Comparison of ENCODE assay signal across 21 cellular contexts in the genomic region with DNA sequence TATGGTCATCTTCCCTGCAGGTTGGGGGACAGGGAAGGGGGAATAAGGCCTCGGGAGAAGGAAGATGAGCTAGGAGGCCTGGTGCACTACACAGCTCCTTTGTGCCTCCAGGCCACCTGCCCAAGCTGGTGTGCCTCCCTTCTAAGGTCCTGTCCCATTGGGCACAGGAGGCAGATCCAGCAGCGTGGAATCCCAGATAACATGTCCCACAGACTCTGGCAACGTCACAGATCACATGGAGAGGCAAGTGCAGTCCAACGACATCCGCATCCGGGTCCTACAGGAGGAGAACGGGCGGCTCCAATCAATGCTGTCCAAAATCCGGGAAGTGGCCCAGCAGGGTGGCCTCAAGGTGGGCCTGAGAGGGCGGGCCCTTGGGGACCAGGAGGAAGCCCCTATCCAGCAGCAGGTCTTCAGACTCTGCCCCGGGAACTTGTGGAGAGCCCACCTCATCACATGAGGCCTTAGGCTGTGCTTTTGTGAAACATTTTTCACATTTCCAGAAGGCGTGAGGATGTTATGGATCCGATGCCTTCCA. TPM values are rescaled to one million over a fixed set of nuclear protein-coding genes. Genes with fewer than 3 reads are reported as not detected.
A peak's percentile ranks its signal among the peaks of the same experiment; 100 is the strongest.
DNase-seq lines count a peak whose midpoint lies in the region; ATAC-seq, FAIRE-seq and TF ChIP-seq lines count a peak whose summit lies in the region.
"Had no signal": no experiment of that assay in that cellular context is flagged by ENCODE, and none has a peak within 500 bp of the region (broad histone marks: within the 10 kb centered on the region; RNA-seq: fewer than 3 reads in every experiment).

No MANE protein-coding gene starts in this region.

- H3K9me3 Mint-ChIP-seq in H9: no peaks in the 10 kb centered on the region
- no peaks in the 10 kb centered on the region for H3K9me3 Mint-ChIP-seq in neural crest cell
- H3K9me3 Mint-ChIP-seq: CD14-positive monocyte; CD4-positive, alpha-beta memory T cell had no signal

- H3K4me2 ChIP-seq in H9 (ENCODE audit: insufficient read depth, insufficient read length, low read length) (no peak overlapping the region), H1 (ENCODE audit: insufficient read depth in 1 of 2, low read depth in 2 of 2, low read length in 2 of 2) (no peak overlapping the region)
- H3K4me2 ChIP-seq: A549, BLaER1 had no signal

- no peak overlapping the region for H3K18ac ChIP-seq in H9 (ENCODE audit: insufficient read length, low read depth, low read length)
- no peak overlapping the region for H3K18ac ChIP-seq in H1 (ENCODE audit: extremely low read depth, low read length)

- H2BK15ac ChIP-seq in H9 (ENCODE audit: low read depth, low read length): no peak overlapping the region
- H2BK15ac ChIP-seq in H1 (ENCODE audit: low read length): no peak overlapping the region

- H4K5ac ChIP-seq in H9 (ENCODE audit: insufficient read length, low read depth, low read length) (no peak overlapping the region), H1 (ENCODE audit: insufficient read length, low read depth, low read length) (no peak overlapping the region)

- no peaks in the 10 kb centered on the region; the same call in none of the 2 replicates for H3K27me3 Mint-ChIP-seq in H9 (ENCODE audit: low read depth)
- H3K27me3 Mint-ChIP-seq in neural crest cell (ENCODE audit: low read depth): no peaks in the 10 kb centered on the region
- H3K27me3 Mint-ChIP-seq: CD4-positive, alpha-beta memory T cell had no signal

- H3K23me2 ChIP-seq in H9 (ENCODE audit: insufficient read length, low read depth, low read length, poor library complexity, severe bottlenecking) (no peaks in the 10 kb centered on the region), H1 (ENCODE audit: low read depth, low read length) (no peaks in the 10 kb centered on the region)

- no peak overlapping the region for H3T11ph ChIP-seq in H9 (ENCODE audit: low read length)

- TF ChIP-seq CTCF in BE2C (IDR thresholded peaks at IDR 0.05; ENCODE audit: low read depth, low read length): no peak
- no peak for TF ChIP-seq CTCF in H9 (conservative IDR thresholded peaks at IDR 0.05)
- TF ChIP-seq CTCF in H1 (IDR thresholded peaks at IDR 0.05; ENCODE audit: control extremely low read depth in 1 of 3, insufficient read depth in 1 of 3, low read depth in 1 of 3, low read length in 3 of 3): no peak
- no peak for TF ChIP-seq CTCF in neural crest cell (conservative IDR thresholded peaks at IDR 0.05)
- no peak for TF ChIP-seq CTCF in omental fat pad (IDR thresholded peaks at IDR 0.05)

- H3K36me3 ChIP-seq in BE2C (no peaks in the 10 kb centered on the region), H1 (ENCODE audit: control insufficient read depth in 2 of 4, insufficient read depth in 4 of 4, low read length in 3 of 4) (peaks cover 0 to 7% (median 2%) of the 10 kb centered on the region in 4 experiments; a peak in 3 of 8 replicates)

- H3K9ac ChIP-seq in H9 (ENCODE audit: extremely low read depth, insufficient read length, low read length) (no peak overlapping the region), H1 (replicated peaks in 1 of 4; ENCODE audit: extremely low read depth in 1 of 4, low read depth in 3 of 4, low read length in 3 of 4) (no peak overlapping the region; a peak in 1 of 7 replicates)
- H3K9ac ChIP-seq: BLaER1 had no signal

- no peak for TF ChIP-seq RAD21 in H1 (IDR thresholded peaks at IDR 0.05 in 1 of 2, conservative IDR thresholded peaks at IDR 0.05 in 1 of 2; ENCODE audit: low read depth in 2 of 2, low read length in 2 of 2)

- H3K9me3 ChIP-seq in BE2C (no peaks in the 10 kb centered on the region), H9 (ENCODE audit: control insufficient read depth, low read depth, low read length) (no peaks in the 10 kb centered on the region), H1 (ENCODE audit: insufficient read depth in 2 of 2, low read depth in 1 of 2, low read length in 1 of 2) (no peaks in the 10 kb centered on the region)
- H3K9me3 ChIP-seq: A549, BLaER1 had no signal

- TF ChIP-seq POLR2A in H1 (IDR thresholded peaks at IDR 0.05; ENCODE audit: control extremely low read depth in 1 of 2, low read depth in 2 of 2, low read length in 2 of 2): no peak

- H3K23ac ChIP-seq in H9 (ENCODE audit: insufficient read length, low read depth, low read length) (no peak overlapping the region), H1 (ENCODE audit: insufficient read length) (no peak overlapping the region)

- H3K4me1 ChIP-seq in BE2C: peaks cover 6% of the 10 kb centered on the region; the same call in 1 of the 2 replicates
- H3K4me1 ChIP-seq in H9 (ENCODE audit: insufficient read depth, low read length): no peaks in the 10 kb centered on the region
- H3K4me1 ChIP-seq in H1 (replicated peaks in 1 of 4; ENCODE audit: control insufficient read depth in 3 of 4, insufficient read depth in 4 of 4, low read length in 3 of 4): peaks cover 0 to 2% (median 0%) of the 10 kb centered on the region in 4 experiments; a peak in 1 of 7 replicates
- H3K4me1 ChIP-seq: A549 had no signal

- H4K20me1 ChIP-seq in H9 (ENCODE audit: control insufficient read depth, insufficient read depth, insufficient read length) (no peaks in the 10 kb centered on the region), H1 (replicated peaks in 1 of 2; ENCODE audit: control insufficient read depth in 1 of 2, insufficient read depth in 2 of 2, low read length in 2 of 2) (peaks cover 3 to 6% of the 10 kb centered on the region in 2 experiments)
- H4K20me1 ChIP-seq: BLaER1 had no signal

- H2AK5ac ChIP-seq in H9 (ENCODE audit: insufficient read length, low read length) (no peak overlapping the region), H1 (ENCODE audit: low read depth, low read length) (no peak overlapping the region)

- H3K4me1 Mint-ChIP-seq in H9 (peaks cover 3 to 6% of the 10 kb centered on the region in 2 experiments; a peak in 1 of 4 replicates), neural crest cell (no peaks in the 10 kb centered on the region)
- H3K4me1 Mint-ChIP-seq: CD4-positive, alpha-beta memory T cell had no signal

- no peak overlapping the region for H3K4ac ChIP-seq in H9 (ENCODE audit: low read depth, low read length)
- peak overlapping the region; percentile 95 for H3K4ac ChIP-seq in H1 (replicated peaks; ENCODE audit: insufficient read length, low read depth, low read length)

- H3K56ac ChIP-seq in H9 (ENCODE audit: insufficient read length, low read depth, low read length) (no peak overlapping the region), H1 (replicated peaks; ENCODE audit: insufficient read length, low read depth, low read length) (no peak overlapping the region)

- CTCF ChIA-PET in H1 (lab: Charles Lee; ENCODE audit: partially characterized antibody): interaction anchor here (1.0 to 6.3 kb wide), 5 partner anchors 12 to 87 kb away, joined by 3 to 28 read pairs (median 8); partner anchors contain the start of genes CASTOR1 and RNF215

- no peak for TF ChIP-seq EP300 in H1 (IDR thresholded peaks at IDR 0.05; ENCODE audit: borderline replicate concordance in 1 of 2, low read depth in 2 of 2, low read length in 2 of 2)

- no peak overlapping the region for H2BK12ac ChIP-seq in H9 (ENCODE audit: insufficient read length, low read depth, low read length)
- H2BK12ac ChIP-seq in H1 (ENCODE audit: low read depth, low read length): no peak overlapping the region

- H3K14ac ChIP-seq in H9 (ENCODE audit: insufficient read depth, low read length): no peak overlapping the region
- H3K14ac ChIP-seq in H1 (ENCODE audit: insufficient read length): no peak overlapping the region

- peaks cover 0 to 21% (median 19%) of the 10 kb centered on the region in 3 experiments; a peak in 6 of 7 replicates for H3K36me3 Mint-ChIP-seq in H9 (ENCODE audit: insufficient read depth in 1 of 3, low read depth in 3 of 3)
- no peaks in the 10 kb centered on the region for H3K36me3 Mint-ChIP-seq in neural crest cell (ENCODE audit: low read depth)

- H2BK5ac ChIP-seq in H9 (ENCODE audit: insufficient read length, low read length) (no peak overlapping the region), H1 (ENCODE audit: low read depth, low read length) (no peak overlapping the region)

- H3K4me3 ChIP-seq in BE2C (ENCODE audit: low read depth, low read length) (no peak overlapping the region), H1 (ENCODE audit: extremely low read depth in 1 of 4, insufficient read depth in 2 of 4, low read depth in 3 of 4, low read length in 4 of 4) (no peak overlapping the region)
- H3K4me3 ChIP-seq: A549, BLaER1, K562 had no signal

- H2BK20ac ChIP-seq in H9 (ENCODE audit: low read depth, low read length, poor library complexity, severe bottlenecking) (no peak overlapping the region), H1 (ENCODE audit: low read length) (no peak overlapping the region)

- peak overlapping the region; percentile 42 to 75 (median 48); a peak in 3 of 7 replicates for H3K27ac Mint-ChIP-seq in H9
- H3K27ac Mint-ChIP-seq in neural crest cell (ENCODE audit: unreplicated experiment): peak overlapping the region; percentile 38

- H3K79me1 ChIP-seq in H9 (ENCODE audit: insufficient read depth, low read depth, low read length, poor library complexity, severe bottlenecking): no peaks in the 10 kb centered on the region
- H3K79me1 ChIP-seq in H1 (ENCODE audit: low read depth, low read length): no peaks in the 10 kb centered on the region

- H2AFZ ChIP-seq in H9 (ENCODE audit: low read length): no peak overlapping the region
- no peak overlapping the region for H2AFZ ChIP-seq in H1 (ENCODE audit: low read length)

- H4K8ac ChIP-seq in H9 (replicated peaks; ENCODE audit: insufficient read length, low read depth, low read length) (no peak overlapping the region), H1 (ENCODE audit: extremely low read depth, insufficient read depth, low read length) (no peak overlapping the region; the same call in 1 of the 2 replicates)

- H3K27ac ChIP-seq in H9 (ENCODE audit: insufficient read length, low read depth, low read length) (no peak overlapping the region), H1 (ENCODE audit: low read depth, low read length) (no peak overlapping the region)
- H3K27ac ChIP-seq: A549, BLaER1 had no signal

- POLR2A ChIA-PET in H1 (lab: Charles Lee; ENCODE audit: partially characterized antibody): interaction anchor here (0.7 to 11.8 kb wide), 4 partner anchors 11 to 28 kb away, joined by 3 to 129 read pairs (median 3); partner anchors contain the start of genes CCDC157, RNF215 and SF3A1

- no peak for FAIRE-seq in H1 (lab: Jason Lieb, UNC)
- FAIRE-seq: A549, GM12892, GM18507, HTR-8/SVneo, K562 had no signal

- no peak overlapping the region for H4K91ac ChIP-seq in H9 (ENCODE audit: insufficient read length, low read depth, low read length)
- no peak overlapping the region for H4K91ac ChIP-seq in H1 (replicated peaks; ENCODE audit: insufficient read length, low read length)

- ATAC-seq in HG03565 (IDR thresholded peaks at IDR 0.05; ENCODE audit: unreplicated experiment) (no peak), GM21423 (IDR thresholded peaks at IDR 0.05; ENCODE audit: unreplicated experiment) (no peak), omental fat pad (ENCODE audit: low FRiP score) (no peak)
- ATAC-seq: A549, K562 had no signal

- H3K79me2 ChIP-seq in H9 (ENCODE audit: insufficient read depth, low read length) (no peaks in the 10 kb centered on the region), H1 (ENCODE audit: control insufficient read depth in 1 of 2, insufficient read depth in 2 of 2, low read length in 2 of 2) (no peaks in the 10 kb centered on the region)

- DNase-seq in BE2C (peak; percentile 2), H9 (no peak), H1 (ENCODE audit: low read depth in 1 of 2, low spot score in 2 of 2) (no peak), neural crest cell (ENCODE audit: low read depth, low spot score) (no peak), omental fat pad (ENCODE audit: low spot score) (no peak)
- DNase-seq: AML-193; CD4-positive, alpha-beta memory T cell; DMS153; DMS79; GDM1; HCEC 1CT; IMR-90 had no signal

- H2BK120ac ChIP-seq in H9 (ENCODE audit: low read depth, low read length, poor library complexity, severe bottlenecking) (no peak overlapping the region), H1 (replicated peaks; ENCODE audit: low read depth, low read length) (no peak overlapping the region)

- no CpG with 5 or more reads among the region's 13 CpGs for WGBS in H9 (ENCODE audit: extremely low coverage, insufficient read length, low lambda C conversion rate)
- WGBS in H1 (ENCODE audit: extremely low coverage in 1 of 2, insufficient coverage in 1 of 2, insufficient read length in 1 of 2, insufficient replicate concordance in 2 of 2, low coverage in 1 of 2, low lambda C conversion rate in 2 of 2, missing lambda C conversion rate in 1 of 2), 2 experiments: 91% methylated on average over 13 of the region's 13 CpGs; no CpG with 5 or more reads in 1 of the 2 experiments

- H3K27me3 ChIP-seq in BE2C (no peaks in the 10 kb centered on the region), H9 (ENCODE audit: insufficient read depth, low read length) (no peaks in the 10 kb centered on the region), H1 (replicated peaks in 1 of 4; ENCODE audit: control insufficient read depth in 3 of 4, extremely low read depth in 1 of 4, insufficient read depth in 3 of 4, low read length in 3 of 4) (no peaks in the 10 kb centered on the region; a peak in 1 of 7 replicates)
- H3K27me3 ChIP-seq: BLaER1 had no signal

- H3K4me3 Mint-ChIP-seq in H9: no peak overlapping the region
- H3K4me3 Mint-ChIP-seq in neural crest cell: no peak overlapping the region
- H3K4me3 Mint-ChIP-seq: CD14-positive monocyte; CD4-positive, alpha-beta memory T cell had no signal

RNA-seq across cellular contexts. Expression of gene RNF215, which starts 11.8 kb away (rescaled TPM):
- 16.6 TPM for polyA plus RNA-seq in BE2C (2012; ENCODE audit: insufficient read depth, insufficient read length, low read depth)
- total RNA-seq in H9 (2021) (22.6 and 24.5 TPM in 2 replicates), neural crest cell (27.4 and 29.2 TPM in 2 replicates), omental fat pad (10 to 100 TPM in 3 of 4 donors, 1 to 10 TPM in 1; 6.7 to 16.9 (median 11.8) TPM)
- 15.3 and 19.0 TPM in 2 replicates for total RNA-seq in H1 (2021; fragmentation: NEBNext Ultra II Directional; extraction: Animal tissue kit (Norgen Biotek cat#: 25700))
- 13.1 and 16.4 TPM in 2 replicates for polyA plus RNA-seq in H1 (2011; rRNA removed)
- 16.2 TPM for polyA plus RNA-seq in H1 (2011; cell fraction: cytosol; rRNA removed)
- polyA plus RNA-seq in H1 (2011; cell fraction: nucleus; rRNA removed): 46.1 TPM
- polyA plus RNA-seq in H1 (2012, experiment 1 of 2): 8.4 to 15.1 TPM (median 13.4 TPM) in 4 replicates
- 8.7 TPM for polyA plus RNA-seq in H1 (2012, experiment 2 of 2)
- polyA plus RNA-seq in H1 (2013, experiment 1 of 2): 7.8 TPM
- polyA plus RNA-seq in H1 (2013, experiment 2 of 2): 6.5 TPM
- polyA minus RNA-seq in H1 (2011; rRNA and poly(A)+ RNA removed): 9.0 and 11.8 TPM in 2 replicates
- 8.1 TPM for polyA minus RNA-seq in H1 (2011; cell fraction: cytosol; rRNA and poly(A)+ RNA removed)
- polyA minus RNA-seq in H1 (2011; cell fraction: nucleus; rRNA and poly(A)+ RNA removed): 17.5 TPM

RNA-seq across cellular contexts. Expression of gene CCDC157, which starts 18.6 kb away (rescaled TPM):
- polyA plus RNA-seq in BE2C (2012; ENCODE audit: insufficient read depth, insufficient read length, low read depth): 3.4 TPM
- total RNA-seq in H9 (2021) (4.3 and 4.8 TPM in 2 replicates), neural crest cell (8.3 and 9.3 TPM in 2 replicates), omental fat pad (1 to 10 TPM in 3 of 4 donors, under 1 TPM in 1; 0.95 to 2.7 (median 1.8) TPM)
- 4.1 and 4.8 TPM in 2 replicates for total RNA-seq in H1 (2021; fragmentation: NEBNext Ultra II Directional; extraction: Animal tissue kit (Norgen Biotek cat#: 25700))
- polyA plus RNA-seq in H1 (2011; rRNA removed): 8.4 and 9.4 TPM in 2 replicates
- 8.7 TPM for polyA plus RNA-seq in H1 (2011; cell fraction: cytosol; rRNA removed)
- 11.9 TPM for polyA plus RNA-seq in H1 (2011; cell fraction: nucleus; rRNA removed)
- polyA plus RNA-seq in H1 (2012, experiment 1 of 2): 3.5 to 5.0 TPM (median 4.4 TPM) in 4 replicates
- polyA plus RNA-seq in H1 (2012, experiment 2 of 2): 5.9 TPM
- polyA plus RNA-seq in H1 (2013, experiment 1 of 2): 3.2 TPM
- polyA plus RNA-seq in H1 (2013, experiment 2 of 2): 3.0 TPM
- 3.9 and 4.7 TPM in 2 replicates for polyA minus RNA-seq in H1 (2011; rRNA and poly(A)+ RNA removed)
- polyA minus RNA-seq in H1 (2011; cell fraction: cytosol; rRNA and poly(A)+ RNA removed): 1.5 TPM
- polyA minus RNA-seq in H1 (2011; cell fraction: nucleus; rRNA and poly(A)+ RNA removed): 8.8 TPM

RNA-seq across cellular contexts. Expression of gene SF3A1, which starts 18.7 kb away (rescaled TPM):
- polyA plus RNA-seq in BE2C (2012; ENCODE audit: insufficient read depth, insufficient read length, low read depth): 394 TPM
- total RNA-seq in H9 (2021) (211 and 225 TPM in 2 replicates), neural crest cell (252 and 265 TPM in 2 replicates), omental fat pad (10 to 100 TPM; 38.5 to 71.7 (median 60.4) TPM)
- total RNA-seq in H1 (2021; fragmentation: NEBNext Ultra II Directional; extraction: Animal tissue kit (Norgen Biotek cat#: 25700)): 275 and 285 TPM in 2 replicates
- 27.8 and 83.8 TPM in 2 replicates for polyA plus RNA-seq in H1 (2011; rRNA removed)
- polyA plus RNA-seq in H1 (2011; cell fraction: cytosol; rRNA removed): 30.9 TPM
- polyA plus RNA-seq in H1 (2011; cell fraction: nucleus; rRNA removed): 130 TPM
- polyA plus RNA-seq in H1 (2012, experiment 1 of 2): 119 to 215 TPM (median 197 TPM) in 4 replicates
- polyA plus RNA-seq in H1 (2012, experiment 2 of 2): 69.1 TPM
- polyA plus RNA-seq in H1 (2013, experiment 1 of 2): 170 TPM
- 166 TPM for polyA plus RNA-seq in H1 (2013, experiment 2 of 2)
- polyA minus RNA-seq in H1 (2011; rRNA and poly(A)+ RNA removed): 101 and 106 TPM in 2 replicates
- 202 TPM for polyA minus RNA-seq in H1 (2011; cell fraction: cytosol; rRNA and poly(A)+ RNA removed)
- polyA minus RNA-seq in H1 (2011; cell fraction: nucleus; rRNA and poly(A)+ RNA removed): 134 TPM

RNA-seq across cellular contexts. Expression of gene SEC14L2, which starts 21.4 kb away (rescaled TPM):
- 1.6 TPM for polyA plus RNA-seq in BE2C (2012; ENCODE audit: insufficient read depth, insufficient read length, low read depth)
- total RNA-seq in H9 (2021) (8.2 and 8.5 TPM in 2 replicates), neural crest cell (10.8 and 11.6 TPM in 2 replicates), omental fat pad (1 to 10 TPM; 3.0 to 8.8 (median 5.0) TPM)
- 2.8 and 4.3 TPM in 2 replicates for total RNA-seq in H1 (2021; fragmentation: NEBNext Ultra II Directional; extraction: Animal tissue kit (Norgen Biotek cat#: 25700))
- 1.8 and 3.2 TPM in 2 replicates for polyA plus RNA-seq in H1 (2011; rRNA removed)
- 5.0 TPM for polyA plus RNA-seq in H1 (2011; cell fraction: cytosol; rRNA removed)
- 5.8 TPM for polyA plus RNA-seq in H1 (2011; cell fraction: nucleus; rRNA removed)
- polyA plus RNA-seq in H1 (2012, experiment 1 of 2): 3.5 to 5.3 TPM (median 4.0 TPM) in 4 replicates
- 3.0 TPM for polyA plus RNA-seq in H1 (2012, experiment 2 of 2)
- polyA plus RNA-seq in H1 (2013, experiment 1 of 2): 2.1 TPM
- 2.0 TPM for polyA plus RNA-seq in H1 (2013, experiment 2 of 2)
- polyA minus RNA-seq in H1 (2011; rRNA and poly(A)+ RNA removed): 11.1 and 62.7 TPM in 2 replicates
- polyA minus RNA-seq in H1 (2011; cell fraction: cytosol; rRNA and poly(A)+ RNA removed): 3.9 TPM
- 15.3 TPM for polyA minus RNA-seq in H1 (2011; cell fraction: nucleus; rRNA and poly(A)+ RNA removed)

RNA-seq across cellular contexts. Expression of gene TBC1D10A, which starts 48.6 kb away (rescaled TPM):
- polyA plus RNA-seq in BE2C (2012; ENCODE audit: insufficient read depth, insufficient read length, low read depth): 2.9 TPM
- total RNA-seq in H9 (2021): 8.2 and 8.4 TPM in 2 replicates
- 5.4 and 6.5 TPM in 2 replicates for total RNA-seq in H1 (2021; fragmentation: NEBNext Ultra II Directional; extraction: Animal tissue kit (Norgen Biotek cat#: 25700))
- 7.0 and 11.3 TPM in 2 replicates for polyA plus RNA-seq in H1 (2011; rRNA removed)
- 7.8 TPM for polyA plus RNA-seq in H1 (2011; cell fraction: cytosol; rRNA removed)
- 14.8 TPM for polyA plus RNA-seq in H1 (2011; cell fraction: nucleus; rRNA removed)
- polyA plus RNA-seq in H1 (2012, experiment 1 of 2): 4.7 to 6.8 TPM (median 5.5 TPM) in 4 replicates
- 7.3 TPM for polyA plus RNA-seq in H1 (2012, experiment 2 of 2)
- 3.7 TPM for polyA plus RNA-seq in H1 (2013, experiment 1 of 2)
- 3.1 TPM for polyA plus RNA-seq in H1 (2013, experiment 2 of 2)
- 5.0 and 6.8 TPM in 2 replicates for polyA minus RNA-seq in H1 (2011; rRNA and poly(A)+ RNA removed)
- 3.7 TPM for polyA minus RNA-seq in H1 (2011; cell fraction: cytosol; rRNA and poly(A)+ RNA removed)
- 7.8 TPM for polyA minus RNA-seq in H1 (2011; cell fraction: nucleus; rRNA and poly(A)+ RNA removed)
- 8.2 and 8.5 TPM in 2 replicates for total RNA-seq in neural crest cell
- total RNA-seq in omental fat pad: 10 to 100 TPM; 17.5 to 42.1 (median 26.0) TPM
